In genomic region chr12:124125472-124125871, GRCh38 we compare ENCODE assay signal across 10 cellular contexts.
DNase-seq lines count a peak whose midpoint lies in the region; ATAC-seq and TF ChIP-seq lines count a peak whose summit lies in the region.
"Had no signal": no experiment of that assay in that cellular context is flagged by ENCODE, and none has a peak within 500 bp of the region (broad histone marks: within the 10 kb centered on the region; RNA-seq: fewer than 3 reads in every experiment).

No MANE protein-coding gene starts in this region.

- intact Hi-C loops in sciatic nerve (cut with DNase I) = loop anchor here (5.0 kb wide), 1 partner anchor 303 kb away; no protein-coding TSS in a partner anchor

- no peak for DNase-seq in HEK293T (ENCODE audit: extremely low spot score)
- peak; percentile 86 to 99 (median 93) for DNase-seq in NCI-H1417 (lab: John Stamatoyannopoulos, UW)
- peak; percentile 37 for DNase-seq in epithelial cell of prostate (ENCODE audit: low read depth, low spot score)
- no peak for DNase-seq in SIG-M5 (lab: John Stamatoyannopoulos, UW)
- no peak for DNase-seq in sciatic nerve (ENCODE audit: low spot score)
- DNase-seq in NCI-H82 (lab: John Stamatoyannopoulos, UW) = no peak
- no peak for DNase-seq in NCI-H446 treated with DMSO at 0.1 percent for 48 hours (lab: John Stamatoyannopoulos, UW)
- DNase-seq: naive thymus-derived CD4-positive, alpha-beta T cell; NCI-H2029 treated with DMSO at 0.1 percent for 48 hours had no signal

- peak; percentile 89 for ATAC-seq in GM18907 (IDR thresholded peaks at IDR 0.05; ENCODE audit: unreplicated experiment)
- no peak for ATAC-seq in sciatic nerve
- ATAC-seq: naive thymus-derived CD4-positive, alpha-beta T cell had no signal

- CTCF ChIA-PET in HEK293T (lab: Yijun Ruan, JAX) = no interaction called here

- H3K27ac ChIP-seq in epithelial cell of prostate = peak overlapping the region; percentile 9

- POLR2A ChIA-PET in HEK293T (lab: Yijun Ruan, JAX) = no interaction called here

TF ChIP-seq in HEK293T, 16 proteins besides CTCF, POLR2A, EP300 and RAD21:
- TF ChIP-seq ARNT (IDR thresholded peaks at IDR 0.05) (no peak), PKNOX1 (IDR thresholded peaks at IDR 0.05) (peak; percentile 58), SP1 (IDR thresholded peaks at IDR 0.05) (no peak)

Comparison
In these comparisons a context has a peak if more than half of its experiments do, and no peak if none do; other contexts are left out.
1. DNase-seq: peak in NCI-H1417 (3 of 3) and epithelial cell of prostate (single experiment); none in HEK293T (single experiment), SIG-M5 (single experiment), sciatic nerve (single experiment), NCI-H82 (single experiment) and NCI-H446 treated with DMSO at 0.1 percent for 48 hours (single experiment).